ENCODE assay signal across 9 cellular contexts in genomic region chr7:141785711-141786552, GRCh38. TPM values are rescaled to one million over a fixed set of nuclear protein-coding genes. Genes with fewer than 3 reads are reported as not detected.
DNase-seq lines count a peak whose midpoint lies in the region; ATAC-seq, FAIRE-seq and TF ChIP-seq lines count a peak whose summit lies in the region.
"Had no signal": no experiment of that assay in that cellular context is flagged by ENCODE, and none has a peak within 500 bp of the region (broad histone marks: within the 10 kb centered on the region; RNA-seq: fewer than 3 reads in every experiment).

No MANE protein-coding gene starts in this region.

- peaks cover 3% of the 10 kb centered on the region for H3K36me3 Mint-ChIP-seq in astrocyte (ENCODE audit: low read depth, unreplicated experiment)

- DNase-seq in DMS53 (lab: John Stamatoyannopoulos, UW) (peak; percentile 82), NCI-H748 treated with DMSO at 0.1 percent for 48 hours (lab: John Stamatoyannopoulos, UW) (peak; percentile 39), astrocyte (ENCODE audit: low read depth) (peak; percentile 34), iPS DF 4.7 (ENCODE audit: extremely low read depth, low spot score) (peak; percentile 25)
- peak; percentile 24 for DNase-seq in stimulated activated CD4-positive, alpha-beta T cell treated with anti-CD3 and anti-CD28 coated beads, Interleukin-4, amount 100 ng/mL, for 24 hours

- H3K4me3 ChIP-seq in astrocyte (ENCODE audit: insufficient read depth, low read depth, low read length), result no peak overlapping the region

- H3K9me3 Mint-ChIP-seq in astrocyte (ENCODE audit: unreplicated experiment), result no peaks in the 10 kb centered on the region
- H3K9me3 Mint-ChIP-seq: stimulated activated naive CD8-positive, alpha-beta T cell treated with anti-CD3 and anti-CD28 coated beads, Interleukin-15, Interleukin-2, amounts not matched to agents 100 ng/mL and 50 ng/mL, for 24 hours had no signal

- no peaks in the 10 kb centered on the region for H3K9me3 ChIP-seq in astrocyte (ENCODE audit: insufficient read depth, low read depth, low read length)

- H4K20me1 ChIP-seq in astrocyte (ENCODE audit: insufficient read depth, low read length), result no peaks in the 10 kb centered on the region

- H3K9ac ChIP-seq in astrocyte (ENCODE audit: low read length), result no peak overlapping the region

- TF ChIP-seq CTCF in astrocyte (IDR thresholded peaks at IDR 0.05; ENCODE audit: insufficient read depth, low read depth, low read length), result peak; percentile 84

- peak; percentile 64 for ATAC-seq in GM19328 (IDR thresholded peaks at IDR 0.05; ENCODE audit: unreplicated experiment)
- peak; percentile 87 for ATAC-seq in HG03565 (IDR thresholded peaks at IDR 0.05; ENCODE audit: unreplicated experiment)
- no peak for ATAC-seq in GM21723 (IDR thresholded peaks at IDR 0.05; ENCODE audit: unreplicated experiment)

- H3K36me3 ChIP-seq in astrocyte (ENCODE audit: insufficient read depth, low read length), result no peaks in the 10 kb centered on the region

- no peak overlapping the region for H3K27ac ChIP-seq in astrocyte (ENCODE audit: low read depth, low read length)

- no peaks in the 10 kb centered on the region for H3K27me3 ChIP-seq in astrocyte (ENCODE audit: insufficient read depth, low read length)

- H3K4me3 Mint-ChIP-seq in astrocyte (ENCODE audit: unreplicated experiment), result no peak overlapping the region
- H3K4me3 Mint-ChIP-seq: stimulated activated naive CD8-positive, alpha-beta T cell treated with anti-CD3 and anti-CD28 coated beads, Interleukin-15, Interleukin-2, amounts not matched to agents 100 ng/mL and 50 ng/mL, for 24 hours had no signal

- H3K79me2 ChIP-seq in astrocyte (ENCODE audit: insufficient read depth, low read length), result no peaks in the 10 kb centered on the region

- H3K27ac Mint-ChIP-seq in astrocyte (ENCODE audit: unreplicated experiment), result no peak overlapping the region
- H3K27ac Mint-ChIP-seq: stimulated activated naive CD8-positive, alpha-beta T cell treated with anti-CD3 and anti-CD28 coated beads, Interleukin-15, Interleukin-2, amounts not matched to agents 100 ng/mL and 50 ng/mL, for 24 hours had no signal

- no peaks in the 10 kb centered on the region for H3K4me1 ChIP-seq in astrocyte (ENCODE audit: insufficient read depth, low read length)

- H3K27me3 Mint-ChIP-seq in astrocyte (ENCODE audit: low read depth, unreplicated experiment), result no peaks in the 10 kb centered on the region
- H3K27me3 Mint-ChIP-seq: stimulated activated naive CD8-positive, alpha-beta T cell treated with anti-CD3 and anti-CD28 coated beads, Interleukin-15, Interleukin-2, amounts not matched to agents 100 ng/mL and 50 ng/mL, for 24 hours had no signal

- no peaks in the 10 kb centered on the region for H3K4me1 Mint-ChIP-seq in astrocyte (ENCODE audit: low read depth, unreplicated experiment)

- FAIRE-seq in astrocyte (lab: Jason Lieb, UNC), result no peak

- H2AFZ ChIP-seq in astrocyte (ENCODE audit: low read depth, low read length), result no peak overlapping the region

- no peak overlapping the region for H3K4me2 ChIP-seq in astrocyte (ENCODE audit: low read length)

RNA-seq across cellular contexts. Expression of gene TAS2R5, which starts 4.1 kb away (rescaled TPM):
- total RNA-seq in astrocyte, result 1.3 and 1.5 TPM in 2 replicates

RNA-seq across cellular contexts. Expression of gene TAS2R4, which starts 9.5 kb away (rescaled TPM):
- total RNA-seq in astrocyte, result 1.1 and 1.2 TPM in 2 replicates

RNA-seq across cellular contexts. Expression of gene TAS2R3, which starts 22.0 kb away (rescaled TPM):
- 1.00 and 1.2 TPM in 2 replicates for total RNA-seq in astrocyte

RNA-seq across cellular contexts. Expression of gene SSBP1, which starts 47.8 kb away (rescaled TPM):
- total RNA-seq in astrocyte, result 138 and 146 TPM in 2 replicates

RNA-seq across cellular contexts. Expression of gene PRSS37, which starts 55.4 kb away (rescaled TPM):
- total RNA-seq in astrocyte, result not detected in 2 replicates

Comparison
In these comparisons a context has a peak if more than half of its experiments do, and no peak if none do; other contexts are left out.
1. DNase-seq: peak in every context shown above with its lines; median percentile 82 in DMS53; 39 in NCI-H748 treated with DMSO at 0.1 percent for 48 hours; 34 in astrocyte; 25 in iPS DF 4.7; 24 in stimulated activated CD4-positive, alpha-beta T cell treated with anti-CD3 and anti-CD28 coated beads, Interleukin-4, amount 100 ng/mL, for 24 hours.